ENCODE assay signal across 1 cellular context in genomic region chr11:65900125-65900898, GRCh38.
TF ChIP-seq lines count a peak whose summit lies in the region.

FOSL1 (minus strand) TSS chr11:65900388; CDS start chr11:65900339, 49 bp downstream.

TF ChIP-seq in K562, 482 proteins besides CTCF, POLR2A, EP300 and RAD21 (continued from another document):
- TF ChIP-seq ZBTB11 (CRISPR knock-in tag; IDR thresholded peaks at IDR 0.05): no peak
- peak; percentile 21; the same call in 1 of the 2 replicates for TF ChIP-seq HCFC1 (IDR thresholded peaks at IDR 0.05; ENCODE audit: low read depth, low read length)
- peak; percentile 87 for TF ChIP-seq BHLHE40 (IDR thresholded peaks at IDR 0.05; ENCODE audit: low read length)
- TF ChIP-seq THRB (CRISPR knock-in tag; conservative IDR thresholded peaks at IDR 0.05): no peak
- TF ChIP-seq ATF6 (CRISPR knock-in tag; IDR thresholded peaks at IDR 0.05): peak; percentile 73; the same call in 1 of the 2 replicates
- TF ChIP-seq POLR2G (IDR thresholded peaks at IDR 0.05; ENCODE audit: low read depth, low read length): peak; percentile 96
- TF ChIP-seq SREBF1 (IDR thresholded peaks at IDR 0.05; ENCODE audit: borderline replicate concordance, low read depth, low read length): no peak; the same call in 1 of the 2 replicates
- peak; percentile 99 for TF ChIP-seq ATF7 (IDR thresholded peaks at IDR 0.05)
- peak; percentile 52 for TF ChIP-seq NEUROD1 (IDR thresholded peaks at IDR 0.05; ENCODE audit: borderline replicate concordance, low read depth, low read length, partially characterized antibody)
- TF ChIP-seq ZNF512 (tag; IDR thresholded peaks at IDR 0.05): no peak
- peak; percentile 93 for TF ChIP-seq SMAD1 (IDR thresholded peaks at IDR 0.05; ENCODE audit: low read depth, low read length, partially characterized antibody)
- peak; percentile 97 for TF ChIP-seq POLR2AphosphoS5 (IDR thresholded peaks at IDR 0.05; ENCODE audit: control insufficient read depth, insufficient read depth, low read depth, low read length)
- TF ChIP-seq ATF1 (CRISPR knock-in tag; IDR thresholded peaks at IDR 0.05): no peak
- peak; percentile 95 for TF ChIP-seq ATF1 (tag; IDR thresholded peaks at IDR 0.05)
- TF ChIP-seq NONO (IDR thresholded peaks at IDR 0.05; ENCODE audit: low read depth in 2 of 2, low read length in 1 of 2): peak; percentile 97 to 99
- TF ChIP-seq HNRNPUL1 (IDR thresholded peaks at IDR 0.05; ENCODE audit: low read length): no peak
- TF ChIP-seq ZBTB8A (IDR thresholded peaks at IDR 0.05; ENCODE audit: partially characterized antibody): no peak
- TF ChIP-seq ATF3 (IDR thresholded peaks at IDR 0.05): peak; percentile 76
- TF ChIP-seq ATF3 (CRISPR knock-in tag; conservative IDR thresholded peaks at IDR 0.05): peak; percentile 93
- TF ChIP-seq RB1 (IDR thresholded peaks at IDR 0.05; ENCODE audit: low read depth): peak; percentile 67; the same call in 1 of the 2 replicates
- TF ChIP-seq RBFOX2 (IDR thresholded peaks at IDR 0.05; ENCODE audit: low read depth, low read length): peak; percentile 93
- TF ChIP-seq TCF3 (CRISPR knock-in tag; IDR thresholded peaks at IDR 0.05): 0 out of 2 replicates have a peak, but pooled peaks have one; percentile 16
- peak in 1 of 2 experiments; percentile 67; a peak in 1 of 4 replicates for TF ChIP-seq ZMIZ1 (IDR thresholded peaks at IDR 0.05; ENCODE audit: low read depth in 2 of 2, low read length in 2 of 2)
- TF ChIP-seq CREB1 (IDR thresholded peaks at IDR 0.05): peak; percentile 86
- peak; percentile 86 for TF ChIP-seq CREB1 (CRISPR knock-in tag; IDR thresholded peaks at IDR 0.05)
- TF ChIP-seq SIN3B (IDR thresholded peaks at IDR 0.05; ENCODE audit: low read depth): peak; percentile 28; the same call in 1 of the 2 replicates
- peak; percentile 95 for TF ChIP-seq CREM (IDR thresholded peaks at IDR 0.05; ENCODE audit: low read depth)
- TF ChIP-seq TEAD2 (tag; IDR thresholded peaks at IDR 0.05): no peak
- peak; percentile 7; the same call in 1 of the 2 replicates for TF ChIP-seq NFE2 (IDR thresholded peaks at IDR 0.05; ENCODE audit: low read depth)
TF ChIP-seq in K562: peak in this region for 130.
